In the genomic region with DNA sequence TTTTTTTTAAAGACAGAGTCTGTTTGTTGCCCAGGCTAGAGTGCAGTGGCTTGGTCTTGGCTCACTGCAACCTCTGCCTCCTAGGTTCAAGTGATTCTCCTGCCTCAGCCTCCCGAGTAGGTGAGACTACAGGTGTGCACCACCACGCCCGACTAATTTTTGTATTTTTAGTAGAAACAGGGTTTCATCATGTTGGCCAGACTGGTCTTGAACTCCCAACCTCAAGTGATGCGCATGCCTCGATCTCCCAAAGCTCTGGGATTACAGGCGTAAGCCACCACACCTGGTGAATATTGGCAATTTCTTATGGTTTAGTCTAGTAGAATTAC, we compare ENCODE assay signal across 1 cellular context.
TF ChIP-seq lines count a peak whose summit lies in the region.

No MANE protein-coding gene starts in this region.

TF ChIP-seq in K562, 482 proteins besides CTCF, POLR2A, EP300 and RAD21:
- TF ChIP-seq PCBP2 (IDR thresholded peaks at IDR 0.05; ENCODE audit: low read depth, low read length, poor library complexity, severe bottlenecking) (peak; percentile 60), TRIM24 (IDR thresholded peaks at IDR 0.05) (0 out of 4 replicates have a peak, but pooled peaks of 1 of the 2 experiments have one; percentile 24), HNRNPK (IDR thresholded peaks at IDR 0.05; ENCODE audit: low read depth, low read length, poor library complexity, severe bottlenecking) (peak; percentile 9), PCBP1 (IDR thresholded peaks at IDR 0.05; ENCODE audit: low read depth, low read length, poor library complexity, severe bottlenecking) (peak; percentile 89)
